5 cellular contexts compared by ENCODE assay signal in genomic region chr2:113499886-113500724, GRCh38. TPM values are rescaled to one million over a fixed set of nuclear protein-coding genes. Genes with fewer than 3 reads are reported as not detected.
"Had no signal": no experiment of that assay in that cellular context is flagged by ENCODE, and none has a peak within 500 bp of the region (broad histone marks: within the 10 kb centered on the region; RNA-seq: fewer than 3 reads in every experiment).

No MANE protein-coding gene starts in this region.

RNA-seq across cellular contexts. Expression of gene FOXD4L1, which starts 1.6 kb away (rescaled TPM):
- total RNA-seq: dermis microvascular lymphatic vessel endothelial cell, glomerular endothelial cell, sciatic nerve, smooth muscle cell had no signal
- polyA plus RNA-seq: cardiac muscle cell, smooth muscle cell had no signal
